Comparison of ENCODE assay signal across 8 cellular contexts in the genomic region with DNA sequence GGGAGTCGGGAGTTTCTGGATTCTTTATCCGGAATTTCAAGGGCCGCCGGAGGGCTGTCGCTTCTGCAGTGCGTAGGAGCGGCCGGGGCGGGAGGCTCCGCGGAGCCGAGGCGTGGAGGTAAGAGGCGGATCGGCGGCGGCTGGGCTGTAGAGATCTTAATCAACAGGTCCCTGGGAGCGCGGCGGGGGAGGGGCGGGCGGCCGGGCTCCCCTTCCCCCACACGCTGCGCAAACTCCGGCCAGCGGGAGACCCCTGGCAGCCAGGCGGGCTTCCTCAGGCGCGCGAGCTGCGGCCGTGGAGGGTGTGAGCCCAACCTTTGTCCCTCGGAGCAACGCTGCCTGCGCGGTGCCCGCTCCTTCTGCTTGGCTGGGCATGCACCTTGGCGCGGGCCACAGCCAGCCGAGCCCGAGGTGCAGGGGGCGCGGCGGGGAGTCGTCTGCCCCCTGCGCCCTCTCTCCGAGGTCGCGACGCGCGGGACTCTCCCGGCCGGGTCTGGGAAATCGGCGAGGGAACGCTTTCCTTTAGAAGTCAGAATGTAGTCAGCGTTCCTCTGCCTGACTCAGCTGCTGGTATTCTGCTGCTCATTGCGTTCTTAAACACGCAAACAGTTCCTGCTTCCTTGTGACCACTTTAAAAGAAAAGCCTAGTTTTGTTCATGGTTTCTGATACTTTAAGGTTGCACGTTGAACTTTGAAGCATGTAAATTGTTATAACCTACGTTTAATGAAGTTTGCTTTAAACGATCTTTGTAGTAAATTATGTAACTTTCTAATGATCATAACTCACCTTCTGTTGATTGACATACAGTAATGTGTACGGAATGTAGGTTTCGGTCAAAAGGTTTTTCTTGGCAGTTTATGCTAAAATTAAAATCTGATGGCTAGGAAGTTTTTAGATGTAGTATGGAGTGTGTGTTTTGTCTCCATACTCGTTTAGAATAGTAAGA. TPM values are rescaled to one million over a fixed set of nuclear protein-coding genes. Genes with fewer than 3 reads are reported as not detected.
DNase-seq lines count a peak whose midpoint lies in the region; ATAC-seq and TF ChIP-seq lines count a peak whose summit lies in the region.

A gene (plus strand): TSS at position 20 of the 947 bp plus-strand sequence. CDS start 37,736 bp downstream, outside the sequence.

- H3K9me3 ChIP-seq in HEK293 (ENCODE audit: control insufficient read depth, insufficient read depth, low read depth, low read length), result no peaks in the 10 kb centered on the region
- H3K9me3 ChIP-seq in muscle layer of colon (ENCODE audit: low read length), result no peaks in the 10 kb centered on the region

- CTCF ChIA-PET in activated CD8-positive, alpha-beta memory T cell treated with anti-CD3 and anti-CD28 coated beads, Interleukin-2, amount 10 ng/mL, durations not matched to agents 7 days and 5 days (lab: Charles Lee), result interaction anchor here (1.5 to 2.4 kb wide), 4 partner anchors 10 to 118 kb away, joined by 3 to 7 read pairs (median 6); a partner anchor contains a TSS
- CTCF ChIA-PET in HEK293 (lab: Yijun Ruan, JAX), result interaction anchor here (0.6 to 1.5 kb wide), 2 partner anchors 20 to 471 kb away, joined by 3 read pairs; no protein-coding TSS in a partner anchor
- CTCF ChIA-PET in activated CD4-positive, alpha-beta T cell treated with anti-CD3 and anti-CD28 coated beads, Interleukin-2, amount 10 ng/mL, durations not matched to agents 7 days and 5 days (lab: Charles Lee), result interaction anchor here (0.6 to 1.1 kb wide), 3 partner anchors 11 to 561 kb away, joined by 3 to 4 read pairs (median 4); a partner anchor contains a TSS

- peak; percentile 48; the same call in 1 of the 2 replicates for TF ChIP-seq CTCF in HEK293 (tag by site-specific recombination; IDR thresholded peaks at IDR 0.05)

- peak within 1 kb of the TSS; percentile 66 for H3K9ac ChIP-seq in muscle layer of colon (ENCODE audit: low read length)

- peak; percentile 62 for ATAC-seq in activated CD8-positive, alpha-beta memory T cell treated with anti-CD3 and anti-CD28 coated beads, Interleukin-2, amount 10 ng/mL, durations not matched to agents 7 days and 5 days

- no peaks in the 10 kb centered on the region for H3K27me3 ChIP-seq in muscle layer of colon (ENCODE audit: control insufficient read depth in 1 of 2, insufficient read depth in 2 of 2, low read length in 2 of 2)

- DNase-seq in activated CD8-positive, alpha-beta memory T cell treated with anti-CD3 and anti-CD28 coated beads, Interleukin-2, amount 10 ng/mL, durations not matched to agents 7 days and 5 days, result no peak
- no peak for DNase-seq in activated CD8-positive, alpha-beta memory T cell treated with anti-CD3 and anti-CD28 coated beads for 24 hours
- DNase-seq in M059J (ENCODE audit: low read depth) (peak; percentile 81), fibroblast of gingiva (ENCODE audit: low read depth) (peak; percentile 62)
- peak; percentile 39 for DNase-seq in activated CD4-positive, alpha-beta T cell treated with anti-CD3 and anti-CD28 coated beads, Interleukin-2, amount 10 ng/mL, durations not matched to agents 7 days and 5 days

- H3K9me3 Mint-ChIP-seq in activated CD8-positive, alpha-beta memory T cell treated with anti-CD3 and anti-CD28 coated beads, Interleukin-2, amount 10 ng/mL, durations not matched to agents 7 days and 5 days (ENCODE audit: low read depth), result no peaks in the 10 kb centered on the region
- H3K9me3 Mint-ChIP-seq in activated CD4-positive, alpha-beta T cell treated with anti-CD3 and anti-CD28 coated beads, Interleukin-2, amount 10 ng/mL, durations not matched to agents 7 days and 5 days, result no peaks in the 10 kb centered on the region

- H3K4me1 Mint-ChIP-seq in activated CD8-positive, alpha-beta memory T cell treated with anti-CD3 and anti-CD28 coated beads, Interleukin-2, amount 10 ng/mL, durations not matched to agents 7 days and 5 days, result peaks cover 13% of the 10 kb centered on the region
- peaks cover 18% of the 10 kb centered on the region for H3K4me1 Mint-ChIP-seq in activated CD4-positive, alpha-beta T cell treated with anti-CD3 and anti-CD28 coated beads, Interleukin-2, amount 10 ng/mL, durations not matched to agents 7 days and 5 days

- H3K36me3 ChIP-seq in HEK293 (ENCODE audit: control insufficient read depth in 2 of 2, insufficient read depth in 1 of 2, low read length in 2 of 2) (no peaks in the 10 kb centered on the region), muscle layer of colon (ENCODE audit: insufficient read depth, low read length) (no peaks in the 10 kb centered on the region)

- peaks cover 17% of the 10 kb centered on the region for H3K27me3 Mint-ChIP-seq in activated CD8-positive, alpha-beta memory T cell treated with anti-CD3 and anti-CD28 coated beads, Interleukin-2, amount 10 ng/mL, durations not matched to agents 7 days and 5 days
- H3K27me3 Mint-ChIP-seq in activated CD4-positive, alpha-beta T cell treated with anti-CD3 and anti-CD28 coated beads, Interleukin-2, amount 10 ng/mL, durations not matched to agents 7 days and 5 days, result peaks cover 19% of the 10 kb centered on the region

- H3K27ac ChIP-seq in HEK293 (ENCODE audit: extremely low read depth, low read depth, low read length) (peak within 1 kb of the TSS; percentile 100), muscle layer of colon (ENCODE audit: low read depth, low read length) (peak within 1 kb of the TSS; percentile 98), temporal lobe (ENCODE audit: low read depth, low read length) (peak within 1 kb of the TSS; percentile 90)

- POLR2A ChIA-PET in HEK293 (lab: Yijun Ruan, JAX), result interaction anchor here (0.6 to 2.4 kb wide), 5 partner anchors 9 to 71 kb away, joined by 3 to 6 read pairs (median 3); a partner anchor contains a TSS
- POLR2A ChIA-PET in activated CD4-positive, alpha-beta T cell treated with anti-CD3 and anti-CD28 coated beads, Interleukin-2, amount 10 ng/mL, durations not matched to agents 7 days and 5 days (lab: Charles Lee), result interaction anchor here (0.7 kb wide), 1 partner anchor 527 kb away, joined by 5 read pairs; no protein-coding TSS in a partner anchor

- no peaks in the 10 kb centered on the region; the same call in 1 of the 2 replicates for H3K4me1 ChIP-seq in HEK293 (ENCODE audit: control insufficient read depth, insufficient read depth, low read length)
- peaks cover 14% of the 10 kb centered on the region for H3K4me1 ChIP-seq in muscle layer of colon (ENCODE audit: insufficient read depth, low read length)

- peak within 1 kb of the TSS; percentile 77 for H3K27ac Mint-ChIP-seq in activated CD8-positive, alpha-beta memory T cell treated with anti-CD3 and anti-CD28 coated beads, Interleukin-2, amount 10 ng/mL, durations not matched to agents 7 days and 5 days
- H3K27ac Mint-ChIP-seq in activated CD4-positive, alpha-beta T cell treated with anti-CD3 and anti-CD28 coated beads, Interleukin-2, amount 10 ng/mL, durations not matched to agents 7 days and 5 days, result peak within 1 kb of the TSS; percentile 92

- H3K4me3 ChIP-seq in HEK293 (ENCODE audit: low read depth, low read length) (peak within 1 kb of the TSS; percentile 97), muscle layer of colon (ENCODE audit: low read depth in 1 of 2, low read length in 2 of 2) (peak within 1 kb of the TSS; percentile 77 to 95)

- H3K36me3 Mint-ChIP-seq in activated CD8-positive, alpha-beta memory T cell treated with anti-CD3 and anti-CD28 coated beads, Interleukin-2, amount 10 ng/mL, durations not matched to agents 7 days and 5 days, result peaks cover 1% of the 10 kb centered on the region
- no peaks in the 10 kb centered on the region for H3K36me3 Mint-ChIP-seq in activated CD4-positive, alpha-beta T cell treated with anti-CD3 and anti-CD28 coated beads, Interleukin-2, amount 10 ng/mL, durations not matched to agents 7 days and 5 days (ENCODE audit: low read depth)

- H3K4me3 Mint-ChIP-seq in activated CD8-positive, alpha-beta memory T cell treated with anti-CD3 and anti-CD28 coated beads, Interleukin-2, amount 10 ng/mL, durations not matched to agents 7 days and 5 days, result peak within 1 kb of the TSS; percentile 85
- H3K4me3 Mint-ChIP-seq in activated CD4-positive, alpha-beta T cell treated with anti-CD3 and anti-CD28 coated beads, Interleukin-2, amount 10 ng/mL, durations not matched to agents 7 days and 5 days, result peak within 1 kb of the TSS; percentile 85

TF ChIP-seq in HEK293, 187 proteins besides CTCF, POLR2A, EP300 and RAD21 (continues in another document):
- TF ChIP-seq ZNF132 (tag by site-specific recombination; IDR thresholded peaks at IDR 0.05; ENCODE audit: borderline replicate concordance), result no peak
- 0 out of 2 replicates have a peak, but pooled peaks have one; percentile 60 for TF ChIP-seq ZNF2 (tag by site-specific recombination; IDR thresholded peaks at IDR 0.05)
- peak; percentile 89 for TF ChIP-seq EGR2 (tag by site-specific recombination; IDR thresholded peaks at IDR 0.05; ENCODE audit: low read depth)
- TF ChIP-seq, protein P1, sequence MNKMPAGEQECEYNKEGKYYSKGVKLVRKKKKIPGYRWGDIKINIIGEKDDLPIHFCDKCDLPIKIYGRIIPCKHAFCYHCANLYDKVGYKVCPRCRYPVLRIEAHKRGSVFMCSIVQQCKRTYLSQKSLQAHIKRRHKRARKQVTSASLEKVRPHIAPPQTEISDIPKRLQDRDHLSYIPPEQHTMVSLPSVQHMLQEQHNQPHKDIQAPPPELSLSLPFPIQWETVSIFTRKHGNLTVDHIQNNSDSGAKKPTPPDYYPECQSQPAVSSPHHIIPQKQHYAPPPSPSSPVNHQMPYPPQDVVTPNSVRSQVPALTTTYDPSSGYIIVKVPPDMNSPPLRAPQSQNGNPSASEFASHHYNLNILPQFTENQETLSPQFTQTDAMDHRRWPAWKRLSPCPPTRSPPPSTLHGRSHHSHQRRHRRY (tag by site-specific recombination; IDR thresholded peaks at IDR 0.05), result no peak

RNA-seq across cellular contexts. Expression of the gene that starts here (rescaled TPM):
- total RNA-seq in activated CD8-positive, alpha-beta memory T cell treated with anti-CD3 and anti-CD28 coated beads, Interleukin-2, amount 10 ng/mL, durations not matched to agents 7 days and 5 days, result 1 to 10 TPM; 4.9 to 5.5 TPM
- total RNA-seq in M059J (2014; rRNA removed; shearing (Covaris generic)), result 32.6 and 45.7 TPM in 2 replicates
- 1 to 10 TPM; 6.7 to 7.1 TPM for total RNA-seq in activated CD4-positive, alpha-beta T cell treated with anti-CD3 and anti-CD28 coated beads, Interleukin-2, amount 10 ng/mL, durations not matched to agents 7 days and 5 days
- 18.7 TPM for total RNA-seq in temporal lobe

Comparison
In these comparisons a context has a peak if more than half of its experiments do, and no peak if none do; other contexts are left out.
1. DNase-seq: peak in M059J (single experiment), activated CD4-positive, alpha-beta T cell treated with anti-CD3 and anti-CD28 coated beads, Interleukin-2, amount 10 ng/mL, durations not matched to agents 7 days and 5 days (single experiment) and fibroblast of gingiva (single experiment); none in activated CD8-positive, alpha-beta memory T cell treated with anti-CD3 and anti-CD28 coated beads, Interleukin-2, amount 10 ng/mL, durations not matched to agents 7 days and 5 days (single experiment) and activated CD8-positive, alpha-beta memory T cell treated with anti-CD3 and anti-CD28 coated beads for 24 hours (single experiment).
2. Peak in every context shown above with its lines, with median percentiles within 50 percentile points of each other: H3K27ac ChIP-seq.